In genomic region chr3:62585861-62586260, GRCh38 we compare ENCODE assay signal across 19 cellular contexts.
"Had no signal": no experiment of that assay in that cellular context is flagged by ENCODE, and none has a peak within 500 bp of the region (broad histone marks: within the 10 kb centered on the region; RNA-seq: fewer than 3 reads in every experiment).

No MANE protein-coding gene starts in this region.

- H3K27me3 ChIP-seq: adrenal gland, colonic mucosa, heart left ventricle, thyroid gland had no signal

- H3K4me1 ChIP-seq: adrenal gland, colonic mucosa, lower lobe of right lung had no signal

- H3K36me3 ChIP-seq: adrenal gland, colonic mucosa, heart left ventricle, lower lobe of right lung, thyroid gland had no signal

- H3K9me3 Mint-ChIP-seq: activated naive CD4-positive, alpha-beta T cell treated with anti-CD3 and anti-CD28 coated beads, Interleukin-2, amount 50 U/mL, for 24 hours; activated T-helper 2 cell treated with anti-CD3 and anti-CD28 coated beads, Interferon-gamma antibody, Interleukin-2, Interleukin-4, amounts not matched to agents 10 μg/mL and 5 μg/mL and 100 μg/mL, durations not matched to agents 14 hours and 24 hours and 36 hours; neural crest cell had no signal

- H3K4me1 Mint-ChIP-seq: activated naive CD4-positive, alpha-beta T cell treated with anti-CD3 and anti-CD28 coated beads, Interleukin-2, amount 50 U/mL, for 24 hours; neural crest cell; stimulated activated memory B cell treated with anti-CD40 and anti-IgM and Interleukin-4, amounts not matched to agents 10 μg/mL and 1 μg/mL and 100 μg/mL, for 72 hours had no signal

- DNase-seq: activated CD4-positive, alpha-beta T cell treated with anti-CD3 and anti-CD28 coated beads, Interleukin-2, amount 50 U/mL, for 4 hours; activated CD4-positive, CD25-positive, alpha-beta regulatory T cell treated with anti-CD3 and anti-CD28 coated beads, Interleukin-2, amount 50 U/mL, for 72 hours; adrenal gland; central memory CD4-positive, alpha-beta T cell; colonic mucosa; effector CD4-positive, alpha-beta T cell; heart left ventricle; left cardiac atrium; lower lobe of right lung; midbrain; stimulated activated CD4-positive, alpha-beta T cell treated with anti-CD3 and anti-CD28 coated beads, Interleukin-12 subunit alpha, Interleukin-12 subunit beta, amount 100 ng/mL, for 4 hours; stimulated activated CD4-positive, alpha-beta T cell treated with anti-CD3 and anti-CD28 coated beads, Interleukin-2, amount 100 ng/mL, for 24 hours; T-helper 9 cell; thyroid gland had no signal

- H3K36me3 Mint-ChIP-seq: activated naive CD4-positive, alpha-beta T cell treated with anti-CD3 and anti-CD28 coated beads, Interleukin-2, amount 50 U/mL, for 24 hours; stimulated activated memory B cell treated with anti-CD40 and anti-IgM and Interleukin-4, amounts not matched to agents 10 μg/mL and 1 μg/mL and 100 μg/mL, for 72 hours had no signal

- H3K27ac ChIP-seq: adrenal gland, colonic mucosa, heart left ventricle, lower lobe of right lung, thyroid gland had no signal

- H3K4me3 Mint-ChIP-seq: activated naive CD4-positive, alpha-beta T cell treated with anti-CD3 and anti-CD28 coated beads, Interleukin-2, amount 50 U/mL, for 24 hours; neural crest cell; stimulated activated memory B cell treated with anti-CD40 and anti-IgM and Interleukin-4, amounts not matched to agents 10 μg/mL and 1 μg/mL and 100 μg/mL, for 72 hours had no signal

- H3K27me3 Mint-ChIP-seq: activated naive CD4-positive, alpha-beta T cell treated with anti-CD3 and anti-CD28 coated beads, Interleukin-2, amount 50 U/mL, for 24 hours; stimulated activated memory B cell treated with anti-CD40 and anti-IgM and Interleukin-4, amounts not matched to agents 10 μg/mL and 1 μg/mL and 100 μg/mL, for 72 hours had no signal

- H3K27ac Mint-ChIP-seq: activated naive CD4-positive, alpha-beta T cell treated with anti-CD3 and anti-CD28 coated beads, Interleukin-2, amount 50 U/mL, for 24 hours; activated T-helper 2 cell treated with anti-CD3 and anti-CD28 coated beads, Interferon-gamma antibody, Interleukin-2, Interleukin-4, amounts not matched to agents 10 μg/mL and 5 μg/mL and 100 μg/mL, durations not matched to agents 14 hours and 24 hours and 36 hours; stimulated activated memory B cell treated with anti-CD40 and anti-IgM and Interleukin-4, amounts not matched to agents 10 μg/mL and 1 μg/mL and 100 μg/mL, for 72 hours had no signal

- FAIRE-seq: frontal cortex had no signal

- H3K9me3 ChIP-seq: adrenal gland, colonic mucosa, lower lobe of right lung, thyroid gland had no signal

- H3K4me3 ChIP-seq: adrenal gland, colonic mucosa, heart left ventricle, lower lobe of right lung, thyroid gland had no signal
